ENCODE assay signal across 8 cellular contexts in the genomic region with DNA sequence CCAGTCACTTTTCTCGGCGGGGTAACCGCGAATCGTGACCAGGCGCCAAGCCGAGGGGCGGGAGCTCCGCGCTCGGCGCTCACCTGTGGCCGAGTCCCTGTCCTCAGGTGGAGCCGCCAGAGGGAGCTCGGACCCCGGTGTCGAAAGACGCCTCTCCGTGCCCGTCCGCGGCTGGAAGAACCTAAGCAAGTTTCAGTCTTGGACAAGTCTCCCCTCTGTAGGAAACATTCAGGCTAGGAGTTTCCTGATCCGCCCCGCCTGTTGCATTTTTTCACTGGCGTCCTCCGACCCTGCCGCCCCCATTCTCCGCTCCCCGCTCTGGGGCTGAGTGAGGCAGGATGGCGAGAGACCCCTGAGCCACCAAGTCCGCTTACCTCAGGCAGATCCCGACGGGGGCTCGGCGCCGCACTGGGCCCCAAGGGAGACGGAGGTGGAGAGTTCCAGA. TPM values are rescaled to one million over a fixed set of nuclear protein-coding genes. Genes with fewer than 3 reads are reported as not detected.
A peak's percentile ranks its signal among the peaks of the same experiment; 100 is the strongest.
DNase-seq lines count a peak whose midpoint lies in the region; ATAC-seq, FAIRE-seq and TF ChIP-seq lines count a peak whose summit lies in the region.

No MANE protein-coding gene starts in this region.

- DNase-seq in GM12891 (ENCODE audit: insufficient read length, low spot score) (peak; percentile 36), NCI-H146 (lab: John Stamatoyannopoulos, UW) (peak; percentile 97), WERI-Rb-1 (peak; percentile 79), bronchial epithelial cell (ENCODE audit: low read depth) (peak; percentile 76), NAMALWA (ENCODE audit: low spot score) (no peak)

- H3K27ac ChIP-seq in WERI-Rb-1 (no peak overlapping the region), iPS-20b (ENCODE audit: low read length) (no peak overlapping the region)

- FAIRE-seq in GM12891 (lab: Jason Lieb, UNC) (no peak), bronchial epithelial cell (lab: Jason Lieb, UNC) (no peak)

- H3K9ac ChIP-seq in iPS-20b (ENCODE audit: low read depth, low read length) = peak overlapping the region; percentile 75
- peak overlapping the region; percentile 99 for H3K9ac ChIP-seq in skeletal muscle satellite cell (ENCODE audit: low read depth, low read length)

- no peaks in the 10 kb centered on the region for H3K9me3 ChIP-seq in WERI-Rb-1 (ENCODE audit: severe bottlenecking)
- H3K9me3 ChIP-seq in iPS-20b (ENCODE audit: insufficient read depth, low read depth, low read length) = no peaks in the 10 kb centered on the region
- no peaks in the 10 kb centered on the region for H3K9me3 ChIP-seq in skeletal muscle satellite cell (replicated peaks; ENCODE audit: low read length)

- H3K4me3 ChIP-seq in WERI-Rb-1 (ENCODE audit: low read depth, low read length) (peak overlapping the region; percentile 63), bronchial epithelial cell (ENCODE audit: low read depth, low read length) (peak overlapping the region; percentile 74), iPS-20b (ENCODE audit: low read length) (peak overlapping the region; percentile 91), skeletal muscle satellite cell (ENCODE audit: low read length) (peak overlapping the region; percentile 93)

- H3K4me2 ChIP-seq in skeletal muscle satellite cell (ENCODE audit: low read length) = peak overlapping the region; percentile 85

- TF ChIP-seq CTCF in WERI-Rb-1 (IDR thresholded peaks at IDR 0.05; ENCODE audit: low read depth, low read length) (peak; percentile 66), bronchial epithelial cell (IDR thresholded peaks at IDR 0.05; ENCODE audit: insufficient read depth, low read length, severe bottlenecking) (peak; percentile 92)

- H3K36me3 ChIP-seq in WERI-Rb-1 (no peaks in the 10 kb centered on the region), bronchial epithelial cell (ENCODE audit: control insufficient read depth, insufficient read depth, low read length) (no peaks in the 10 kb centered on the region), iPS-20b (ENCODE audit: insufficient read depth, low read depth, low read length) (peaks cover 31% of the 10 kb centered on the region), skeletal muscle satellite cell (ENCODE audit: insufficient read depth, low read length) (peaks cover 44% of the 10 kb centered on the region)

- H3K27me3 ChIP-seq in WERI-Rb-1 (ENCODE audit: insufficient read depth, low read depth, severe bottlenecking) (no peaks in the 10 kb centered on the region), bronchial epithelial cell (ENCODE audit: control insufficient read depth, insufficient read depth, low read length) (no peaks in the 10 kb centered on the region), iPS-20b (ENCODE audit: insufficient read depth, low read length) (no peaks in the 10 kb centered on the region), skeletal muscle satellite cell (ENCODE audit: control insufficient read depth, insufficient read depth, low read length) (no peaks in the 10 kb centered on the region)

- peak; percentile 43 for ATAC-seq in HG02840 (IDR thresholded peaks at IDR 0.05; ENCODE audit: low FRiP score, unreplicated experiment)

- H3K4me1 ChIP-seq in iPS-20b (ENCODE audit: insufficient read depth, low read length) (0 out of 2 replicates have a peak, but pooled peaks cover 5% of the 10 kb centered on the region), skeletal muscle satellite cell (ENCODE audit: control insufficient read depth, insufficient read depth, low read length) (peaks cover 51% of the 10 kb centered on the region)

- no peak for TF ChIP-seq POLR2A in GM12891 (IDR thresholded peaks at IDR 0.05; ENCODE audit: low read depth, low read length)

TF ChIP-seq in GM12891, 5 proteins besides CTCF, POLR2A, EP300 and RAD21:
- TF ChIP-seq SPI1 (IDR thresholded peaks at IDR 0.05; ENCODE audit: low read depth, low read length) = no peak
- no peak for TF ChIP-seq PAX5 (IDR thresholded peaks at IDR 0.05; ENCODE audit: insufficient read depth, low read length, severe bottlenecking)
- no peak for TF ChIP-seq POLR2AphosphoS5 (IDR thresholded peaks at IDR 0.05; ENCODE audit: low read depth, low read length)
- no peak for TF ChIP-seq TAF1 (IDR thresholded peaks at IDR 0.05; ENCODE audit: low read depth, low read length)

RNA-seq across cellular contexts. Expression of a gene that starts 0.5 kb away (rescaled TPM):
- polyA plus RNA-seq in GM12891 (2012; ENCODE audit: low read depth, missing spikeins) = not detected
- 2.4 and 3.3 TPM in 2 replicates for total RNA-seq in bronchial epithelial cell
- 81.4 and 102 TPM in 2 replicates for total RNA-seq in skeletal muscle satellite cell (2012; rRNA removed)
